22 cellular contexts compared by ENCODE assay signal in the genomic region with DNA sequence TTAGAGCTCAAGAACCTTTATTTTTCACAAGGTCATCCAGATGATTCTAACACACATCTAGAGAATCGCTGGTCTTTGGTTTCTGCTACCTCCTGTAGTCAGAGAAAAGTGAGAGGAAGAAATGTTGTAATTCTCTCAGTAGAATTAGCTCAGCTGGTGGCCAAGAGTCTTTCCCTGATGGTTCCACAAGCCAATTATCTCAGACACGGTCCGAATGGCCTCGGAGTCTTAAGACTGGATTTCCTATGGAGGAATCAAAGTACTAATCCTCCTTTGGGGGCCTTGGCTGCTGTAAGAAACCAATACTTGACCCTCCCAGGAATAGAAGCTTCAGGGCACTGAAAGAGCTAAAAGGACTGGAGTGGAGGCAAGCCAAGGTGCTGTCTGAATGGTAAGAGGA. TPM values are rescaled to one million over a fixed set of nuclear protein-coding genes. Genes with fewer than 3 reads are reported as not detected.
"Had no signal": no experiment of that assay in that cellular context is flagged by ENCODE, and none has a peak within 500 bp of the region (broad histone marks: within the 10 kb centered on the region; RNA-seq: fewer than 3 reads in every experiment).

No MANE protein-coding gene starts in this region.

- H3K27ac ChIP-seq: HL-60, KMS-11 had no signal

- H3K4me1 Mint-ChIP-seq: IgD-negative memory B cell had no signal

- H3K4me3 Mint-ChIP-seq: IgD-negative memory B cell had no signal

- H3K4me3 ChIP-seq: K562 had no signal

- H3K9me2 ChIP-seq: SK-N-SH had no signal

- H3K36me3 Mint-ChIP-seq: IgD-negative memory B cell had no signal

- H3K9me3 ChIP-seq: SK-N-SH had no signal

- H3K27me3 Mint-ChIP-seq: IgD-negative memory B cell had no signal

- H3K9ac ChIP-seq: KMS-11, SK-N-SH had no signal

- H3K9me3 Mint-ChIP-seq: IgD-negative memory B cell had no signal

- H3K4me2 ChIP-seq: KMS-11, SK-N-SH had no signal

- DNase-seq: MV-4-11, NCI-H1048, NCI-H1105, NCI-H1417, NCI-H1436 treated with DMSO at 0.1 percent for 48 hours, NCI-H1694, NCI-H187 treated with DMSO at 0.1 percent for 48 hours, NCI-H2029 treated with DMSO at 0.1 percent for 48 hours, NCI-H345, NCI-H446 treated with DMSO at 0.1 percent for 48 hours, NCI-H510A treated with DMSO at 0.1 percent for 48 hours, NCI-H526, RPMI8226, SHP77, SK-N-SH, SW 1271 had no signal

- H3K27ac Mint-ChIP-seq: IgD-negative memory B cell had no signal

RNA-seq across cellular contexts. Expression of gene CNTN2, which starts 39.4 kb away (rescaled TPM):
- total RNA-seq: K562, LHCN-M2, SK-MEL-5 had no signal
- polyA plus RNA-seq: IgD-negative memory B cell, K562 had no signal
